2 cellular contexts compared by ENCODE assay signal in the genomic region with DNA sequence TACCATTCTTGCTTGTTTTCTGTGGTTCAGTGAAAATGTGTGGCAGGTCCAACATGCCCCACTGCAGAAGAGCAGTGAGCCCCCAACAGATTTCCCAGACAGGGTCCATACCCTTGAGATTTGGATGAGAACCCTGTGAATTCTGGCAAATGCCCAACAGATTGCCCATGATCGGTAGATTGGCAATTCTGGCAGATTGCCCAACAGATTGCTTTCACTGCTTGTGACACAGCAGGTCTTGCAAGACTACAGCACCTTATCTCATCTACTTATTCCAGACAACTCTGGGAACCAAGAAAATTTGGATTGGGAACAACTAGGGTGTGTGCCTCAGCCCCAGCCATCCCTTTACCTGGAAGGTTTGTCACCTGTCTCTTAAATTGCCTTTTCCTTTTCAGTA.
TF ChIP-seq lines count a peak whose summit lies in the region.

No MANE protein-coding gene starts in this region.

TF ChIP-seq in SK-N-SH, 30 proteins besides CTCF, POLR2A, EP300 and RAD21 (continued from another document):
- TF ChIP-seq, protein P1, sequence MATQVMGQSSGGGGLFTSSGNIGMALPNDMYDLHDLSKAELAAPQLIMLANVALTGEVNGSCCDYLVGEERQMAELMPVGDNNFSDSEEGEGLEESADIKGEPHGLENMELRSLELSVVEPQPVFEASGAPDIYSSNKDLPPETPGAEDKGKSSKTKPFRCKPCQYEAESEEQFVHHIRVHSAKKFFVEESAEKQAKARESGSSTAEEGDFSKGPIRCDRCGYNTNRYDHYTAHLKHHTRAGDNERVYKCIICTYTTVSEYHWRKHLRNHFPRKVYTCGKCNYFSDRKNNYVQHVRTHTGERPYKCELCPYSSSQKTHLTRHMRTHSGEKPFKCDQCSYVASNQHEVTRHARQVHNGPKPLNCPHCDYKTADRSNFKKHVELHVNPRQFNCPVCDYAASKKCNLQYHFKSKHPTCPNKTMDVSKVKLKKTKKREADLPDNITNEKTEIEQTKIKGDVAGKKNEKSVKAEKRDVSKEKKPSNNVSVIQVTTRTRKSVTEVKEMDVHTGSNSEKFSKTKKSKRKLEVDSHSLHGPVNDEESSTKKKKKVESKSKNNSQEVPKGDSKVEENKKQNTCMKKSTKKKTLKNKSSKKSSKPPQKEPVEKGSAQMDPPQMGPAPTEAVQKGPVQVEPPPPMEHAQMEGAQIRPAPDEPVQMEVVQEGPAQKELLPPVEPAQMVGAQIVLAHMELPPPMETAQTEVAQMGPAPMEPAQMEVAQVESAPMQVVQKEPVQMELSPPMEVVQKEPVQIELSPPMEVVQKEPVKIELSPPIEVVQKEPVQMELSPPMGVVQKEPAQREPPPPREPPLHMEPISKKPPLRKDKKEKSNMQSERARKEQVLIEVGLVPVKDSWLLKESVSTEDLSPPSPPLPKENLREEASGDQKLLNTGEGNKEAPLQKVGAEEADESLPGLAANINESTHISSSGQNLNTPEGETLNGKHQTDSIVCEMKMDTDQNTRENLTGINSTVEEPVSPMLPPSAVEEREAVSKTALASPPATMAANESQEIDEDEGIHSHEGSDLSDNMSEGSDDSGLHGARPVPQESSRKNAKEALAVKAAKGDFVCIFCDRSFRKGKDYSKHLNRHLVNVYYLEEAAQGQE (IDR thresholded peaks at IDR 0.05; ENCODE audit: low read depth, low read length): no peak
- TF ChIP-seq RFX5 (IDR thresholded peaks at IDR 0.05; ENCODE audit: low read length): no peak
- no peak for TF ChIP-seq TCF12 (IDR thresholded peaks at IDR 0.05)
- TF ChIP-seq, protein P2, sequence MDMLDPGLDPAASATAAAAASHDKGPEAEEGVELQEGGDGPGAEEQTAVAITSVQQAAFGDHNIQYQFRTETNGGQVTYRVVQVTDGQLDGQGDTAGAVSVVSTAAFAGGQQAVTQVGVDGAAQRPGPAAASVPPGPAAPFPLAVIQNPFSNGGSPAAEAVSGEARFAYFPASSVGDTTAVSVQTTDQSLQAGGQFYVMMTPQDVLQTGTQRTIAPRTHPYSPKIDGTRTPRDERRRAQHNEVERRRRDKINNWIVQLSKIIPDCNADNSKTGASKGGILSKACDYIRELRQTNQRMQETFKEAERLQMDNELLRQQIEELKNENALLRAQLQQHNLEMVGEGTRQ (IDR thresholded peaks at IDR 0.05; ENCODE audit: borderline replicate concordance, low read depth, low read length): no peak

TF ChIP-seq in GM23338, 12 proteins besides CTCF, POLR2A, EP300 and RAD21 (continued from another document):
- TF ChIP-seq, protein P3, sequence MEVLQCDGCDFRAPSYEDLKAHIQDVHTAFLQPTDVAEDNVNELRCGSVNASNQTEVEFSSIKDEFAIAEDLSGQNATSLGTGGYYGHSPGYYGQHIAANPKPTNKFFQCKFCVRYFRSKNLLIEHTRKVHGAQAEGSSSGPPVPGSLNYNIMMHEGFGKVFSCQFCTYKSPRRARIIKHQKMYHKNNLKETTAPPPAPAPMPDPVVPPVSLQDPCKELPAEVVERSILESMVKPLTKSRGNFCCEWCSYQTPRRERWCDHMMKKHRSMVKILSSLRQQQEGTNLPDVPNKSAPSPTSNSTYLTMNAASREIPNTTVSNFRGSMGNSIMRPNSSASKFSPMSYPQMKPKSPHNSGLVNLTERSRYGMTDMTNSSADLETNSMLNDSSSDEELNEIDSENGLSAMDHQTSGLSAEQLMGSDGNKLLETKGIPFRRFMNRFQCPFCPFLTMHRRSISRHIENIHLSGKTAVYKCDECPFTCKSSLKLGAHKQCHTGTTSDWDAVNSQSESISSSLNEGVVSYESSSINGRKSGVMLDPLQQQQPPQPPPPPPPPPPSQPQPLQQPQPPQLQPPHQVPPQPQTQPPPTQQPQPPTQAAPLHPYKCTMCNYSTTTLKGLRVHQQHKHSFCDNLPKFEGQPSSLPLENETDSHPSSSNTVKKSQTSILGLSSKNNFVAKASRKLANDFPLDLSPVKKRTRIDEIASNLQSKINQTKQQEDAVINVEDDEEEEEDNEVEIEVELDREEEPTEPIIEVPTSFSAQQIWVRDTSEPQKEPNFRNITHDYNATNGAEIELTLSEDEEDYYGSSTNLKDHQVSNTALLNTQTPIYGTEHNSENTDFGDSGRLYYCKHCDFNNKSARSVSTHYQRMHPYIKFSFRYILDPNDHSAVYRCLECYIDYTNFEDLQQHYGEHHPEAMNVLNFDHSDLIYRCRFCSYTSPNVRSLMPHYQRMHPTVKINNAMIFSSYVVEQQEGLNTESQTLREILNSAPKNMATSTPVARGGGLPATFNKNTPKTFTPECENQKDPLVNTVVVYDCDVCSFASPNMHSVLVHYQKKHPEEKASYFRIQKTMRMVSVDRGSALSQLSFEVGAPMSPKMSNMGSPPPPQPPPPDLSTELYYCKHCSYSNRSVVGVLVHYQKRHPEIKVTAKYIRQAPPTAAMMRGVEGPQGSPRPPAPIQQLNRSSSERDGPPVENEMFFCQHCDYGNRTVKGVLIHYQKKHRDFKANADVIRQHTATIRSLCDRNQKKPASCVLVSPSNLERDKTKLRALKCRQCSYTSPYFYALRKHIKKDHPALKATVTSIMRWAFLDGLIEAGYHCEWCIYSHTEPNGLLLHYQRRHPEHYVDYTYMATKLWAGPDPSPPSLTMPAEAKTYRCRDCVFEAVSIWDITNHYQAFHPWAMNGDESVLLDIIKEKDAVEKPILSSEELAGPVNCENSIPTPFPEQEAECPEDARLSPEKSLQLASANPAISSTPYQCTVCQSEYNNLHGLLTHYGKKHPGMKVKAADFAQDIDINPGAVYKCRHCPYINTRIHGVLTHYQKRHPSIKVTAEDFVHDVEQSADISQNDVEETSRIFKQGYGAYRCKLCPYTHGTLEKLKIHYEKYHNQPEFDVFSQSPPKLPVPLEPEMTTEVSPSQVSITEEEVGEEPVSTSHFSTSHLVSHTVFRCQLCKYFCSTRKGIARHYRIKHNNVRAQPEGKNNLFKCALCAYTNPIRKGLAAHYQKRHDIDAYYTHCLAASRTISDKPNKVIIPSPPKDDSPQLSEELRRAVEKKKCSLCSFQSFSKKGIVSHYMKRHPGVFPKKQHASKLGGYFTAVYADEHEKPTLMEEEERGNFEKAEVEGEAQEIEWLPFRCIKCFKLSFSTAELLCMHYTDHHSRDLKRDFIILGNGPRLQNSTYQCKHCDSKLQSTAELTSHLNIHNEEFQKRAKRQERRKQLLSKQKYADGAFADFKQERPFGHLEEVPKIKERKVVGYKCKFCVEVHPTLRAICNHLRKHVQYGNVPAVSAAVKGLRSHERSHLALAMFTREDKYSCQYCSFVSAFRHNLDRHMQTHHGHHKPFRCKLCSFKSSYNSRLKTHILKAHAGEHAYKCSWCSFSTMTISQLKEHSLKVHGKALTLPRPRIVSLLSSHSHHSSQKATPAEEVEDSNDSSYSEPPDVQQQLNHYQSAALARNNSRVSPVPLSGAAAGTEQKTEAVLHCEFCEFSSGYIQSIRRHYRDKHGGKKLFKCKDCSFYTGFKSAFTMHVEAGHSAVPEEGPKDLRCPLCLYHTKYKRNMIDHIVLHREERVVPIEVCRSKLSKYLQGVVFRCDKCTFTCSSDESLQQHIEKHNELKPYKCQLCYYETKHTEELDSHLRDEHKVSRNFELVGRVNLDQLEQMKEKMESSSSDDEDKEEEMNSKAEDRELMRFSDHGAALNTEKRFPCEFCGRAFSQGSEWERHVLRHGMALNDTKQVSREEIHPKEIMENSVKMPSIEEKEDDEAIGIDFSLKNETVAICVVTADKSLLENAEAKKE (CRISPR knock-in tag; IDR thresholded peaks at IDR 0.05): no peak
- TF ChIP-seq ZNF114 (CRISPR knock-in tag; IDR thresholded peaks at IDR 0.05) (no peak), STAT1 (IDR thresholded peaks at IDR 0.05; ENCODE audit: unreplicated experiment) (no peak), ZNF331 (CRISPR knock-in tag; IDR thresholded peaks at IDR 0.05; ENCODE audit: low read depth) (no peak), CREB1 (CRISPR knock-in tag; IDR thresholded peaks at IDR 0.05; ENCODE audit: low read depth) (no peak), JUNB (IDR thresholded peaks at IDR 0.05; ENCODE audit: unreplicated experiment) (no peak)
